Comparison of ENCODE assay signal across 13 cellular contexts in genomic region chr15:48393650-48394049, GRCh38.
DNase-seq lines count a peak whose midpoint lies in the region; ATAC-seq and TF ChIP-seq lines count a peak whose summit lies in the region.
"Had no signal": no experiment of that assay in that cellular context is flagged by ENCODE, and none has a peak within 500 bp of the region (broad histone marks: within the 10 kb centered on the region; RNA-seq: fewer than 3 reads in every experiment).

No MANE protein-coding gene starts in this region.

- peaks cover 0 to 9% (median 3%) of the 10 kb centered on the region in 4 donors for H3K4me1 ChIP-seq in transverse colon
- peaks cover 10 to 28% of the 10 kb centered on the region in 2 donors for H3K4me1 ChIP-seq in adrenal gland (replicated peaks in 1 of 2)
- H3K4me1 ChIP-seq: Caco-2 had no signal

- no peaks in the 10 kb centered on the region for H3K36me3 ChIP-seq in transverse colon
- H3K36me3 ChIP-seq in adrenal gland (replicated peaks in 1 of 2): no peaks in the 10 kb centered on the region
- H3K36me3 ChIP-seq: WERI-Rb-1 had no signal

- intact Hi-C loops in transverse colon (cut with DNase I; ENCODE audit: low total_unique reads): no loop called here
- intact Hi-C loops in adrenal gland (cut with DNase I): no loop called here

- 39 to 63% methylated on average over 5 of the region's 5 CpGs for WGBS in transverse colon (ENCODE audit: low coverage in 1 of 2), 2 donors
- 62 to 81% (median 74%) methylated on average over 5 of the region's 5 CpGs for WGBS in adrenal gland, 4 donors

- H3K27ac ChIP-seq in transverse colon (peak overlapping the region in 2 of 4 donors; percentile 6 to 8), adrenal gland (no peak overlapping the region)
- H3K27ac ChIP-seq: epithelial cell of prostate, WERI-Rb-1 had no signal

- H3K9me3 ChIP-seq in transverse colon: no peaks in the 10 kb centered on the region
- no peaks in the 10 kb centered on the region for H3K9me3 ChIP-seq in adrenal gland (replicated peaks in 1 of 3)
- H3K9me3 ChIP-seq: Caco-2 had no signal

- no peak for TF ChIP-seq EP300 in transverse colon (IDR thresholded peaks at IDR 0.05; ENCODE audit: low read depth)

- TF ChIP-seq CTCF in transverse colon (IDR thresholded peaks at IDR 0.05) (no peak), adrenal gland (IDR thresholded peaks at IDR 0.05) (no peak)

- no peak for TF ChIP-seq POLR2A in transverse colon (IDR thresholded peaks at IDR 0.05)
- no peak for TF ChIP-seq POLR2A in adrenal gland (IDR thresholded peaks at IDR 0.05)

- peak; percentile 81 for DNase-seq in NCI-H2171 (lab: John Stamatoyannopoulos, UW)
- DNase-seq in cerebellar cortex (ENCODE audit: low spot score): peak; percentile 29
- DNase-seq in left kidney (ENCODE audit: low read depth, low spot score): peak; percentile 48
- peak; percentile 19 for DNase-seq in transverse colon
- no peak for DNase-seq in SHP77 treated with DMSO at 0.1 percent for 48 hours (lab: John Stamatoyannopoulos, UW)
- DNase-seq in adrenal gland: no peak
- DNase-seq: anterior cingulate cortex, Caco-2, nucleus accumbens, SHP77, WERI-Rb-1 had no signal

- in situ Hi-C loops in transverse colon (cut with MboI; ENCODE audit: low pct_ligation_motif_present in 1 of 4, low pct_unique_long_range_greater_than_20kb in 1 of 4, low sequenced_read_pairs in 3 of 4): no loop called here

- H3K4me3 ChIP-seq in transverse colon (no peak overlapping the region), adrenal gland (no peak overlapping the region)

- no peak for ATAC-seq in HG03520 (IDR thresholded peaks at IDR 0.05; ENCODE audit: unreplicated experiment)

- H3K27me3 ChIP-seq in transverse colon (no peaks in the 10 kb centered on the region), adrenal gland (no peaks in the 10 kb centered on the region)

Comparison
In these comparisons a context has a peak if more than half of its experiments do, and no peak if none do; other contexts are left out.
1. DNase-seq: peak in NCI-H2171 (single experiment), cerebellar cortex (single experiment), left kidney (single experiment) and transverse colon (single experiment); none in SHP77 treated with DMSO at 0.1 percent for 48 hours (single experiment) and adrenal gland (0 of 7).